8 cellular contexts compared by ENCODE assay signal in the genomic region with DNA sequence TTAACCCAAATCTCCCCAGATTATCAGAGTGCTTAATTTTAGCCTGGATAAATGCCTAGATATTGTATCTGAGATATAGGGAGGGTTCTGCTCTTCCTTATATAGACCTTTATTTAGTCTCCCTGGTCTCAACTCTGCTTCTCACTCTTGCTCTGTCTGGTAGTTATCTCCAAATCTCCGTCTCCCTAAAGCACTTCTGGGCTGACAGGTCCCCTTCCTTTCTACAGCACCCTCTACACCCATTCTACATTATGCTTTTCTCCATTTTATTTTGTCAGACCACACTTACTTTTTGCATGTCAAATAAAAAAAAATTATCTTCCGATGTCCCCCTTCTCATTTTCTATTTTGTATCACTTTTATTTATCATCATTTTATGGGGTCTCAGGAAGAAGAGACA. TPM values are rescaled to one million over a fixed set of nuclear protein-coding genes. Genes with fewer than 3 reads are reported as not detected.
DNase-seq lines count a peak whose midpoint lies in the region; ATAC-seq and TF ChIP-seq lines count a peak whose summit lies in the region.

No MANE protein-coding gene starts in this region.

- peak overlapping the region; percentile 36; the same call in 1 of the 2 replicates for H2BK20ac ChIP-seq in IMR-90 (ENCODE audit: low read depth, low read length)

- no peak overlapping the region for H3K27ac ChIP-seq in CD4-positive, CD25-positive, alpha-beta regulatory T cell (ENCODE audit: insufficient read depth, low read length, poor library complexity, severe bottlenecking)
- H3K27ac ChIP-seq in IMR-90 (ENCODE audit: insufficient read depth, low read length) (peak overlapping the region; percentile 13; the same call in 1 of the 2 replicates), brain microvascular endothelial cell (peak overlapping the region; percentile 86)

- CTCF ChIA-PET in IMR-90 (lab: Yijun Ruan, JAX), result interaction anchor here (1.1 kb wide), 1 partner anchor 104 kb away, joined by 3 read pairs; no protein-coding TSS in a partner anchor

- no peaks in the 10 kb centered on the region for H3K36me3 Mint-ChIP-seq in CD4-positive, CD25-positive, alpha-beta regulatory T cell
- no peaks in the 10 kb centered on the region for H3K36me3 Mint-ChIP-seq in neural crest cell (ENCODE audit: low read depth)

- peaks cover 6% of the 10 kb centered on the region for H3K27me3 Mint-ChIP-seq in CD4-positive, CD25-positive, alpha-beta regulatory T cell
- H3K27me3 Mint-ChIP-seq in neural crest cell (ENCODE audit: low read depth), result peaks cover 22% of the 10 kb centered on the region

- H3K9me3 ChIP-seq in CD4-positive, CD25-positive, alpha-beta regulatory T cell (ENCODE audit: control insufficient read depth in 2 of 2, low read length in 2 of 2), result no peaks in the 10 kb centered on the region
- no peaks in the 10 kb centered on the region for H3K9me3 ChIP-seq in IMR-90 (ENCODE audit: control insufficient read depth, insufficient read depth, low read length)

- H3K4me1 ChIP-seq in CD4-positive, CD25-positive, alpha-beta regulatory T cell (ENCODE audit: control insufficient read depth, insufficient read depth, low read length, poor library complexity, severe bottlenecking), result peaks cover 22% of the 10 kb centered on the region
- H3K4me1 ChIP-seq in IMR-90 (ENCODE audit: control insufficient read depth, insufficient read depth, low read length), result peaks cover 6% of the 10 kb centered on the region

- H3K27ac Mint-ChIP-seq in CD4-positive, CD25-positive, alpha-beta regulatory T cell, result peak overlapping the region; percentile 2 to 78 (median 78)
- H3K27ac Mint-ChIP-seq in neural crest cell (ENCODE audit: unreplicated experiment), result no peak overlapping the region

- POLR2A ChIA-PET in IMR-90 (lab: Charles Lee; ENCODE audit: unreplicated experiment), result no interaction called here

- peak overlapping the region; percentile 64 for H2AFZ ChIP-seq in IMR-90 (replicated peaks; ENCODE audit: low read length, poor library complexity)

- peak overlapping the region in 1 of 2 experiments; percentile 62; a peak in 2 of 4 replicates for H4K8ac ChIP-seq in IMR-90 (ENCODE audit: low read depth in 2 of 2, low read length in 2 of 2)

- H3K56ac ChIP-seq in IMR-90 (ENCODE audit: extremely low read depth, insufficient read depth, low read length), result no peak overlapping the region

- H2BK5ac ChIP-seq in IMR-90 (ENCODE audit: low read depth, low read length, poor library complexity, severe bottlenecking), result peak overlapping the region; percentile 97

- no peak overlapping the region for H2AK9ac ChIP-seq in IMR-90 (replicated peaks; ENCODE audit: low read depth, low read length, poor library complexity)

- peaks cover 14 to 39% (median 27%) of the 10 kb centered on the region in 4 donors for H3K4me1 Mint-ChIP-seq in CD4-positive, CD25-positive, alpha-beta regulatory T cell
- H3K4me1 Mint-ChIP-seq in neural crest cell, result peaks cover 37% of the 10 kb centered on the region

- no peaks in the 10 kb centered on the region for H3K9me3 Mint-ChIP-seq in CD4-positive, CD25-positive, alpha-beta regulatory T cell
- H3K9me3 Mint-ChIP-seq in neural crest cell, result no peaks in the 10 kb centered on the region

- peak overlapping the region; percentile 37; the same call in 1 of the 2 replicates for H4K5ac ChIP-seq in IMR-90 (ENCODE audit: low read depth, low read length)

- H3K23ac ChIP-seq in IMR-90 (ENCODE audit: low read depth, low read length), result peak overlapping the region; percentile 21; the same call in 1 of the 2 replicates

- H3K27me3 ChIP-seq in CD4-positive, CD25-positive, alpha-beta regulatory T cell (ENCODE audit: control insufficient read depth, insufficient read depth, low read length), result no peaks in the 10 kb centered on the region
- H3K27me3 ChIP-seq in IMR-90 (ENCODE audit: control insufficient read depth, insufficient read depth, low read length) (no peaks in the 10 kb centered on the region), brain microvascular endothelial cell (replicated peaks) (no peaks in the 10 kb centered on the region)

- H2BK15ac ChIP-seq in IMR-90 (ENCODE audit: low read depth, low read length), result 0 out of 3 replicates have a peak overlapping the region, but pooled peaks have one; percentile 20

- BruUV-seq in IMR-90 (replicated peaks; lab: Mats Ljungman, UMichigan), result no TSS peak

- H3K14ac ChIP-seq in IMR-90 (replicated peaks; ENCODE audit: low read depth, low read length), result peak overlapping the region; percentile 70; the same call in 1 of the 2 replicates

- H2AK5ac ChIP-seq in IMR-90 (ENCODE audit: low read depth, low read length), result no peak overlapping the region

- in situ Hi-C loops in IMR-90 (cut with MboI; ENCODE audit: low sequenced_read_pairs), result no loop called here
- in situ Hi-C loops in brain microvascular endothelial cell (cut with HindIII; ENCODE audit: low pct_ligation_motif_present, low sequenced_read_pairs), result no loop called here

- no peak overlapping the region for H2BK120ac ChIP-seq in IMR-90 (ENCODE audit: low read depth, low read length)

- no CpG with 5 or more reads among the region's 2 CpGs for WGBS in IMR-90 (ENCODE audit: extremely low coverage in 2 of 2, insufficient read length in 1 of 2), 2 experiments

- intact Hi-C loops in IMR-90 (cut with micrococcal nuclease), result no loop called here

- H3K9me1 ChIP-seq in IMR-90 (ENCODE audit: insufficient read depth, low read length), result peaks cover 7% of the 10 kb centered on the region

- TF ChIP-seq RAD21 in IMR-90 (IDR thresholded peaks at IDR 0.05; ENCODE audit: low read length), result no peak

- peak overlapping the region; percentile 23; the same call in 1 of the 2 replicates for H3K9ac ChIP-seq in IMR-90 (ENCODE audit: low read depth, low read length)

- peak overlapping the region; percentile 59 for H3K4me2 ChIP-seq in IMR-90 (ENCODE audit: low read depth, low read length)

- H4K20me1 ChIP-seq in IMR-90 (ENCODE audit: insufficient read depth, low read length), result no peaks in the 10 kb centered on the region; the same call in 1 of the 2 replicates

- H3K79me1 ChIP-seq in IMR-90 (ENCODE audit: low read depth in 1 of 2, low read length in 2 of 2), result peaks cover 15 to 28% of the 10 kb centered on the region in 2 experiments

- peak overlapping the region in 3 of 4 donors; percentile 13 to 90 (median 89) for H3K4me3 Mint-ChIP-seq in CD4-positive, CD25-positive, alpha-beta regulatory T cell
- H3K4me3 Mint-ChIP-seq in neural crest cell, result peak overlapping the region; percentile 91

- H3K4ac ChIP-seq in IMR-90 (ENCODE audit: low read depth, low read length), result peak overlapping the region; percentile 30; the same call in 1 of the 2 replicates

- H3K36me3 ChIP-seq in CD4-positive, CD25-positive, alpha-beta regulatory T cell (ENCODE audit: control insufficient read depth, insufficient read depth, low read length), result no peaks in the 10 kb centered on the region
- H3K36me3 ChIP-seq in IMR-90 (ENCODE audit: control insufficient read depth, insufficient read depth, low read length) (no peaks in the 10 kb centered on the region), brain microvascular endothelial cell (replicated peaks) (no peaks in the 10 kb centered on the region)

- dilution Hi-C loops in IMR-90 (cut with HindIII; ENCODE audit: low sequenced_read_pairs, unreplicated experiment), result no loop called here

- ATAC-seq in CD4-positive, CD25-positive, alpha-beta regulatory T cell (ENCODE audit: low read depth in 2 of 2), result no peak
- ATAC-seq in IMR-90 (ENCODE audit: low read depth), result no peak

- no peak overlapping the region for H4K91ac ChIP-seq in IMR-90 (ENCODE audit: insufficient read depth, low read depth, low read length)

- no peak for DNase-seq in CD4-positive, CD25-positive, alpha-beta regulatory T cell
- no peak for DNase-seq in IMR-90
- no peak for DNase-seq in brain microvascular endothelial cell
- no peak for DNase-seq in neural crest cell (ENCODE audit: low read depth, low spot score)
- no peak for DNase-seq in NCI-H510A treated with DMSO at 0.1 percent for 48 hours (lab: John Stamatoyannopoulos, UW)
- DNase-seq in germinal center (ENCODE audit: low spot score), result no peak
- no peak for DNase-seq in COR-L47 (lab: John Stamatoyannopoulos, UW)
- DNase-seq in pons (ENCODE audit: low spot score), result no peak

- H3K4me3 ChIP-seq in CD4-positive, CD25-positive, alpha-beta regulatory T cell (ENCODE audit: low read depth, low read length), result no peak overlapping the region
- H3K4me3 ChIP-seq in IMR-90 (ENCODE audit: insufficient read depth, low read depth, low read length) (no peak overlapping the region), brain microvascular endothelial cell (ENCODE audit: low read depth, low read length) (no peak overlapping the region)

- no peak for TF ChIP-seq POLR2A in IMR-90 (IDR thresholded peaks at IDR 0.05; ENCODE audit: low read depth, low read length)

- TF ChIP-seq CTCF in IMR-90 (conservative IDR thresholded peaks at IDR 0.05; ENCODE audit: low read depth, low read length), result no peak
- no peak for TF ChIP-seq CTCF in brain microvascular endothelial cell (IDR thresholded peaks at IDR 0.05; ENCODE audit: low read depth, low read length, missing control alignments)
- TF ChIP-seq CTCF in neural crest cell (conservative IDR thresholded peaks at IDR 0.05), result no peak

- peak overlapping the region; percentile 51; the same call in 1 of the 2 replicates for H3K18ac ChIP-seq in IMR-90 (ENCODE audit: low read depth, low read length)

TF ChIP-seq in IMR-90, 13 proteins besides CTCF, POLR2A, EP300 and RAD21 (continues in another document):
- TF ChIP-seq, protein P1, sequence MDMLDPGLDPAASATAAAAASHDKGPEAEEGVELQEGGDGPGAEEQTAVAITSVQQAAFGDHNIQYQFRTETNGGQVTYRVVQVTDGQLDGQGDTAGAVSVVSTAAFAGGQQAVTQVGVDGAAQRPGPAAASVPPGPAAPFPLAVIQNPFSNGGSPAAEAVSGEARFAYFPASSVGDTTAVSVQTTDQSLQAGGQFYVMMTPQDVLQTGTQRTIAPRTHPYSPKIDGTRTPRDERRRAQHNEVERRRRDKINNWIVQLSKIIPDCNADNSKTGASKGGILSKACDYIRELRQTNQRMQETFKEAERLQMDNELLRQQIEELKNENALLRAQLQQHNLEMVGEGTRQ (IDR thresholded peaks at IDR 0.05; ENCODE audit: low read depth, low read length), result no peak
- no peak for TF ChIP-seq CEBPB (IDR thresholded peaks at IDR 0.05; ENCODE audit: low read depth, low read length)

RNA-seq across cellular contexts. Expression of a gene that starts 2.0 kb away (rescaled TPM):
- total RNA-seq in CD4-positive, CD25-positive, alpha-beta regulatory T cell, result 46.5 TPM
- polyA plus RNA-seq in CD4-positive, CD25-positive, alpha-beta regulatory T cell, result 1 to 10 TPM; 5.7 to 7.7 (median 7.1) TPM
- total RNA-seq in IMR-90 (2012; rRNA removed) (25.6 and 27.8 TPM in 2 replicates), neural crest cell (37.9 and 38.9 TPM in 2 replicates)
- polyA plus RNA-seq in IMR-90 (2012; rRNA removed), result 11.2 and 11.6 TPM in 2 replicates
- polyA plus RNA-seq in IMR-90 (2012; cell fraction: cytosol; rRNA removed), result 3.9 and 5.0 TPM in 2 replicates
- polyA plus RNA-seq in IMR-90 (2012; cell fraction: nucleus; rRNA removed; ENCODE audit: low replicate concordance), result 4.5 and 8.7 TPM in 2 replicates

RNA-seq across cellular contexts. Expression of a gene that starts 39.6 kb away (rescaled TPM):
- 13.8 TPM for total RNA-seq in CD4-positive, CD25-positive, alpha-beta regulatory T cell
- 1 to 10 TPM; 2.6 to 5.6 (median 2.9) TPM for polyA plus RNA-seq in CD4-positive, CD25-positive, alpha-beta regulatory T cell
- total RNA-seq in IMR-90 (2012; rRNA removed) (9.7 and 11.3 TPM in 2 replicates), neural crest cell (19.6 and 21.2 TPM in 2 replicates)
- 9.3 and 10.7 TPM in 2 replicates for polyA plus RNA-seq in IMR-90 (2012; rRNA removed)
- polyA plus RNA-seq in IMR-90 (2012; cell fraction: cytosol; rRNA removed), result 3.9 and 5.7 TPM in 2 replicates
- 42.8 and 44.2 TPM in 2 replicates for polyA plus RNA-seq in IMR-90 (2012; cell fraction: nucleus; rRNA removed; ENCODE audit: low replicate concordance)
